Comparison of ENCODE assay signal across 8 cellular contexts in the genomic region with DNA sequence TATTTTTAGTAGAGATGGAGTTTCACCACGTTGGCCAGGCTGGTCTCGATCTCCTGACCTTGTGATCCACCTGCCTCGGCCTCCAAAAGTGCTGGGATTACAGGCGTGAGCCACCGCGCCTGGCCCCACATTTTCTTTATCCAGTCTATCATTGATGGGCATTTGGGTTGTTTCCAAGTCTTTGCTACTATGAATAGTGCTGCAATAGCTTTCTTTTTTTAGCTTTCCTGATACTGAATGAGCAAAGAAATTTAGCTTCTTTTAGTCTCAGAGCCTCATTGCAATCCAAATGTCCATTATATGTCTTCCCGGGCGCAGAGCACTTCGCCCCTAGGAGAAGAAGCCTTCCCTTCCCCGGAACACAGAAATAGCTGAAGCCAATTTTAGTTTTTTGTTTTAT. TPM values are rescaled to one million over a fixed set of nuclear protein-coding genes. Genes with fewer than 3 reads are reported as not detected.
A peak's percentile ranks its signal among the peaks of the same experiment; 100 is the strongest.
DNase-seq lines count a peak whose midpoint lies in the region; ATAC-seq and TF ChIP-seq lines count a peak whose summit lies in the region.
"Not testable (repeated sequence)": the region's sequence is repeated elsewhere in the genome, so short reads cannot be mapped to it uniquely, and the experiment has no call there.
"Had no signal": no experiment of that assay in that cellular context is flagged by ENCODE, and none has a peak within 500 bp of the region (broad histone marks: within the 10 kb centered on the region; RNA-seq: fewer than 3 reads in every experiment).

No MANE protein-coding gene starts in this region.

- 34 to 35% methylated on average over 10 of the region's 10 CpGs for WGBS in heart right ventricle, 2 donors
- 90% methylated on average over 7 of the region's 10 CpGs for WGBS in mesenchymal stem cell
- WGBS in spleen, 5 donors, result 67 to 86% (median 73%) methylated on average over 10 of the region's 10 CpGs

- H3K4me3 ChIP-seq in BLaER1; heart right ventricle; mesenchymal stem cell (ENCODE audit: insufficient read depth in 1 of 2, low read depth in 1 of 2, low read length in 2 of 2); spleen: not testable (repeated sequence)

- not testable (repeated sequence) for TF ChIP-seq POLR2A in spleen (IDR thresholded peaks at IDR 0.05)

- TF ChIP-seq CTCF in heart right ventricle (IDR thresholded peaks at IDR 0.05); spleen (IDR thresholded peaks at IDR 0.05 in 8 of 11, conservative IDR thresholded peaks at IDR 0.05 in 3 of 11): not testable (repeated sequence)

- H2AFZ ChIP-seq in mesenchymal stem cell (ENCODE audit: low read depth, low read length), result not testable (repeated sequence)

- H4K20me1 ChIP-seq in BLaER1, result not testable (repeated sequence)

- not testable (repeated sequence) for H3K18ac ChIP-seq in mesenchymal stem cell (ENCODE audit: low read depth in 1 of 2, low read length in 2 of 2)

- H3K27me3 ChIP-seq in BLaER1; heart right ventricle; spleen (replicated peaks in 1 of 7): not testable (repeated sequence)
- H3K27me3 ChIP-seq in mesenchymal stem cell (ENCODE audit: control insufficient read depth in 1 of 2, insufficient read depth in 1 of 2, low read length in 2 of 2), result peaks cover 0 to 16% of the 10 kb centered on the region in 2 experiments

- H3K79me1 ChIP-seq in mesenchymal stem cell (replicated peaks; ENCODE audit: low read length, poor library complexity, severe bottlenecking), result not testable (repeated sequence)

- not testable (repeated sequence) for H3K27ac ChIP-seq in BLaER1; mesenchymal stem cell (ENCODE audit: low read length, poor library complexity, severe bottlenecking); spleen
- peak overlapping the region in 8 of 10 donors; percentile 40 to 80 (median 56) for H3K27ac ChIP-seq in heart right ventricle

- peak overlapping the region; percentile 7; the same call in 1 of the 2 replicates for H3K4me2 ChIP-seq in BLaER1
- H3K4me2 ChIP-seq in mesenchymal stem cell (ENCODE audit: low read length, poor library complexity, severe bottlenecking), result not testable (repeated sequence)

- H3K14ac ChIP-seq in mesenchymal stem cell (ENCODE audit: low read length in 2 of 2), result not testable (repeated sequence)

- not testable (repeated sequence) for H3K4me1 ChIP-seq in BLaER1, spleen
- H3K4me1 ChIP-seq in heart right ventricle (peaks cover 0 to 24% (median 8%) of the 10 kb centered on the region in 9 donors), mesenchymal stem cell (ENCODE audit: control insufficient read depth, insufficient read depth, low read depth, low read length) (peaks cover 11% of the 10 kb centered on the region)

- DNase-seq in RPMI8226, result peak; percentile 62
- DNase-seq in Right ventricle myocardium superior, mesenchymal stem cell: not testable (repeated sequence)
- DNase-seq in heart right ventricle, result peak in 1 of 2 donors; percentile 12
- DNase-seq in left ventricle myocardium superior, result peak; percentile 40
- peak; percentile 10 for DNase-seq in spleen

- H3K9ac ChIP-seq in BLaER1; mesenchymal stem cell (ENCODE audit: low read length): not testable (repeated sequence)

- H3K9me3 ChIP-seq in BLaER1 (peaks cover 11% of the 10 kb centered on the region), heart right ventricle (peaks cover 0 to 18% (median 0%) of the 10 kb centered on the region in 11 donors), spleen (peaks cover 0 to 13% (median 8%) of the 10 kb centered on the region in 8 donors)
- not testable (repeated sequence) for H3K9me3 ChIP-seq in mesenchymal stem cell (ENCODE audit: control insufficient read depth, low read length)

- intact Hi-C loops in Right ventricle myocardium superior (cut with DNase I); left ventricle myocardium superior (cut with micrococcal nuclease); spleen (cut with DNase I; ENCODE audit: low total_unique reads): not testable (repeated sequence)
- intact Hi-C loops in heart right ventricle (cut with DNase I), result loop anchor here in 1 of 10 donors (2.0 kb wide), 1 partner anchor 29 kb away; no protein-coding TSS in a partner anchor

- not testable (repeated sequence) for H3K36me3 ChIP-seq in BLaER1; heart right ventricle; mesenchymal stem cell (ENCODE audit: control insufficient read depth in 1 of 2, insufficient read depth in 2 of 2, low read depth in 1 of 2, low read length in 2 of 2); spleen

- H2BK120ac ChIP-seq in mesenchymal stem cell (ENCODE audit: low read depth, low read length), result not testable (repeated sequence)

- ATAC-seq in Right ventricle myocardium superior (ENCODE audit: poor library complexity), result peak; percentile 79
- ATAC-seq in heart right ventricle, result peak; percentile 25 to 85 (median 66)
- ATAC-seq in left ventricle myocardium superior, result peak; percentile 78

- not testable (repeated sequence) for H2BK12ac ChIP-seq in mesenchymal stem cell (ENCODE audit: low read length in 2 of 2)

- peak overlapping the region; percentile 49 for H2AK5ac ChIP-seq in mesenchymal stem cell (ENCODE audit: low read length, severe bottlenecking)

- H2BK5ac ChIP-seq in mesenchymal stem cell (ENCODE audit: low read depth, low read length, poor library complexity, severe bottlenecking), result not testable (repeated sequence)

- H3K23ac ChIP-seq in mesenchymal stem cell (ENCODE audit: low read length in 2 of 2), result not testable (repeated sequence)

- H4K91ac ChIP-seq in mesenchymal stem cell (ENCODE audit: low read length), result not testable (repeated sequence)

- H4K8ac ChIP-seq in mesenchymal stem cell (ENCODE audit: low read length), result not testable (repeated sequence)

- H2BK15ac ChIP-seq in mesenchymal stem cell (ENCODE audit: low read depth, poor library complexity, severe bottlenecking), result not testable (repeated sequence)

- not testable (repeated sequence) for H3K4ac ChIP-seq in mesenchymal stem cell (ENCODE audit: low read depth in 1 of 2, low read length in 2 of 2)

RNA-seq across cellular contexts. Expression of a gene that starts 55.7 kb away (rescaled TPM):
- total RNA-seq in Right ventricle myocardium superior (61.6 TPM), heart right ventricle (10 to 100 TPM; 42.5 to 91.4 (median 63.5) TPM), left ventricle myocardium superior (52.6 TPM), spleen (10 to 100 TPM; 30.3 to 61.5 (median 47.5) TPM)
- polyA plus RNA-seq in heart right ventricle (10 to 100 TPM; 47.4 to 97.4 TPM), spleen (10 to 100 TPM in 2 of 3 donors, 1 to 10 TPM in 1; 4.6 to 25.2 (median 15.9) TPM)
- polyA plus RNA-seq in mesenchymal stem cell (2013, experiment 1 of 2), result 28.1 TPM
- polyA plus RNA-seq in mesenchymal stem cell (2013, experiment 2 of 2), result 25.8 TPM
- total RNA-seq: CD4-positive, alpha-beta T cell had no signal
